In the genomic region with DNA sequence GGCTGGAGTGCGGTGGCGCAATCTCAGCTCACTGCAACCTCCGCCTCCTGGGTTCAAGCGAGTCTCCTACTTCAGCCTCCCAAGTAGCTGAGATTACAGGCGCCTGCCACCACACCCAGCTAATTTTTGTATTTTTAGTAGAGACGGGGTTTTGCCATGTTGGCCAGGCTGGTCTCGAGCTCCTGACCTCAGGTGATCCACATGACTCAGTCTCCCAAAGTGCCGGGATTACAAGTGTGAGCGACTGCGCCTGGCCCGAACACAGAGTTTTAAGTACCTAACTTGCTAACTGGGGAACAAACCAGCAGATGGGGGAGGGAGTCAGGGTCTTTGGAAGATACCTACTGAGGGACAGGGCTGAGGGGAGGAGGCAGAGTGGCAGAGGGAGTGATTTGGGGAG, we compare ENCODE assay signal across 8 cellular contexts. TPM values are rescaled to one million over a fixed set of nuclear protein-coding genes. Genes with fewer than 3 reads are reported as not detected.
DNase-seq lines count a peak whose midpoint lies in the region; ATAC-seq and TF ChIP-seq lines count a peak whose summit lies in the region.
"Not testable (repeated sequence)": the region's sequence is repeated elsewhere in the genome, so short reads cannot be mapped to it uniquely, and the experiment has no call there.

No MANE protein-coding gene starts in this region.

- ATAC-seq in CD8-positive, alpha-beta T cell; T-helper 17 cell; gastroesophageal sphincter; memory B cell (ENCODE audit: low read depth); psoas muscle: not testable (repeated sequence)

- not testable (repeated sequence) for TF ChIP-seq CTCF in CD8-positive, alpha-beta T cell (IDR thresholded peaks at IDR 0.05); gastroesophageal sphincter (IDR thresholded peaks at IDR 0.05); psoas muscle (IDR thresholded peaks at IDR 0.05)

- peaks cover 30% of the 10 kb centered on the region for H3K4me1 Mint-ChIP-seq in CD8-positive, alpha-beta T cell (ENCODE audit: low read depth)
- peaks cover 24% of the 10 kb centered on the region for H3K4me1 Mint-ChIP-seq in T-helper 17 cell
- H3K4me1 Mint-ChIP-seq in activated T-helper 1 cell treated with anti-CD3 and anti-CD28 coated beads, Interleukin-12 subunit alpha, Interleukin-12 subunit beta, Interleukin-2, Interleukin-4 antibody, amounts not matched to agents 30 ng/mL and 10 ng/mL and 1 ng/mL, durations not matched to agents 14 hours and 24 hours and 36 hours (ENCODE audit: low read depth): peaks cover 65% of the 10 kb centered on the region
- H3K4me1 Mint-ChIP-seq in memory B cell: peaks cover 20% of the 10 kb centered on the region

- intact Hi-C loops in CD8-positive, alpha-beta T cell (cut with DNase I, micrococcal nuclease); activated T-helper 1 cell treated with anti-CD3 and anti-CD28 coated beads, Interleukin-12 subunit alpha, Interleukin-12 subunit beta, Interleukin-2, Interleukin-4 antibody, amounts not matched to agents 30 ng/mL and 10 ng/mL and 1 ng/mL, durations not matched to agents 14 hours and 24 hours and 36 hours (cut with micrococcal nuclease); psoas muscle (cut with DNase I): not testable (repeated sequence)

- peak overlapping the region; percentile 87 for H3K27ac Mint-ChIP-seq in CD8-positive, alpha-beta T cell
- peak overlapping the region; percentile 41 for H3K27ac Mint-ChIP-seq in T-helper 17 cell
- H3K27ac Mint-ChIP-seq in activated T-helper 1 cell treated with anti-CD3 and anti-CD28 coated beads, Interleukin-12 subunit alpha, Interleukin-12 subunit beta, Interleukin-2, Interleukin-4 antibody, amounts not matched to agents 30 ng/mL and 10 ng/mL and 1 ng/mL, durations not matched to agents 14 hours and 24 hours and 36 hours: peak overlapping the region; percentile 31
- H3K27ac Mint-ChIP-seq in memory B cell: peak overlapping the region; percentile 80

- H3K27me3 Mint-ChIP-seq in CD8-positive, alpha-beta T cell (ENCODE audit: low read depth); T-helper 17 cell; activated T-helper 1 cell treated with anti-CD3 and anti-CD28 coated beads, Interleukin-12 subunit alpha, Interleukin-12 subunit beta, Interleukin-2, Interleukin-4 antibody, amounts not matched to agents 30 ng/mL and 10 ng/mL and 1 ng/mL, durations not matched to agents 14 hours and 24 hours and 36 hours (ENCODE audit: insufficient read depth); memory B cell: not testable (repeated sequence)

- not testable (repeated sequence) for H3K27me3 ChIP-seq in CD8-positive, alpha-beta T cell (ENCODE audit: insufficient read depth, low read length); gastroesophageal sphincter; psoas muscle (ENCODE audit: insufficient read depth in 3 of 3, low read length in 2 of 3); thymus (ENCODE audit: control insufficient read depth, insufficient read depth)

- not testable (repeated sequence) for TF ChIP-seq POLR2A in gastroesophageal sphincter (IDR thresholded peaks at IDR 0.05)

- TF ChIP-seq EP300 in gastroesophageal sphincter (IDR thresholded peaks at IDR 0.05): not testable (repeated sequence)

- H3K9me3 Mint-ChIP-seq in CD8-positive, alpha-beta T cell; activated T-helper 1 cell treated with anti-CD3 and anti-CD28 coated beads, Interleukin-12 subunit alpha, Interleukin-12 subunit beta, Interleukin-2, Interleukin-4 antibody, amounts not matched to agents 30 ng/mL and 10 ng/mL and 1 ng/mL, durations not matched to agents 14 hours and 24 hours and 36 hours; memory B cell: not testable (repeated sequence)

- not testable (repeated sequence) for H3K4me3 ChIP-seq in CD8-positive, alpha-beta T cell (ENCODE audit: low read depth, low read length); gastroesophageal sphincter; psoas muscle; thymus (ENCODE audit: low read length)

- CTCF ChIA-PET in CD8-positive, alpha-beta T cell (lab: Charles Lee): interaction anchor here (1.3 to 1.5 kb wide), 3 partner anchors 118 to 198 kb away, joined by 3 to 6 read pairs (median 3); no protein-coding TSS in a partner anchor

- POLR2A ChIA-PET in CD8-positive, alpha-beta T cell (lab: Charles Lee): not testable (repeated sequence)

- WGBS in gastroesophageal sphincter (ENCODE audit: low coverage in 1 of 2), 2 donors: 100% methylated on average over 2 of the region's 11 CpGs; no CpG with 5 or more reads in 1 of the 2 donors
- 93 to 96% (median 94%) methylated on average over 11 of the region's 11 CpGs for WGBS in psoas muscle, 3 donors
- WGBS in thymus: 94% methylated on average over 11 of the region's 11 CpGs

- not testable (repeated sequence) for H3K27ac ChIP-seq in CD8-positive, alpha-beta T cell (ENCODE audit: low read depth, low read length)
- H3K27ac ChIP-seq in caudate nucleus (ENCODE audit: low read depth, low read length) (peak overlapping the region; percentile 40), gastroesophageal sphincter (peak overlapping the region in 3 of 4 donors; percentile 33 to 51 (median 49)), psoas muscle (peak overlapping the region; percentile 61), thymus (ENCODE audit: low read depth) (peak overlapping the region; percentile 20)

- DNase-seq in CD8-positive, alpha-beta T cell; T-helper 17 cell; activated T-helper 1 cell treated with anti-CD3 and anti-CD28 coated beads, Interleukin-12 subunit alpha, Interleukin-12 subunit beta, Interleukin-2, Interleukin-4 antibody, amounts not matched to agents 30 ng/mL and 10 ng/mL and 1 ng/mL, durations not matched to agents 14 hours and 24 hours and 36 hours (ENCODE audit: low spot score); caudate nucleus (lab: John Stamatoyannopoulos, UW); memory B cell (ENCODE audit: low spot score in 2 of 2); psoas muscle: not testable (repeated sequence)

- not testable (repeated sequence) for H3K4me1 ChIP-seq in CD8-positive, alpha-beta T cell (ENCODE audit: insufficient read depth, low read length); thymus (ENCODE audit: control insufficient read depth, insufficient read depth, low read length)
- H3K4me1 ChIP-seq in gastroesophageal sphincter: peaks cover 0 to 15% (median 3%) of the 10 kb centered on the region in 3 donors
- H3K4me1 ChIP-seq in psoas muscle: peaks cover 54% of the 10 kb centered on the region

- peaks cover 83% of the 10 kb centered on the region for H3K36me3 Mint-ChIP-seq in CD8-positive, alpha-beta T cell
- H3K36me3 Mint-ChIP-seq in T-helper 17 cell (ENCODE audit: low read depth): not testable (repeated sequence)
- H3K36me3 Mint-ChIP-seq in activated T-helper 1 cell treated with anti-CD3 and anti-CD28 coated beads, Interleukin-12 subunit alpha, Interleukin-12 subunit beta, Interleukin-2, Interleukin-4 antibody, amounts not matched to agents 30 ng/mL and 10 ng/mL and 1 ng/mL, durations not matched to agents 14 hours and 24 hours and 36 hours (ENCODE audit: low read depth): peaks cover 47% of the 10 kb centered on the region
- H3K36me3 Mint-ChIP-seq in memory B cell: peaks cover 27% of the 10 kb centered on the region

- H3K36me3 ChIP-seq in CD8-positive, alpha-beta T cell (ENCODE audit: insufficient read depth, low read length): peaks cover 18% of the 10 kb centered on the region
- not testable (repeated sequence) for H3K36me3 ChIP-seq in gastroesophageal sphincter; thymus (ENCODE audit: control insufficient read depth, insufficient read depth)
- peaks cover 2 to 11% of the 10 kb centered on the region in 2 donors for H3K36me3 ChIP-seq in psoas muscle (ENCODE audit: insufficient read depth in 1 of 2, low read depth in 1 of 2)

- not testable (repeated sequence) for H3K4me3 Mint-ChIP-seq in CD8-positive, alpha-beta T cell; T-helper 17 cell; activated T-helper 1 cell treated with anti-CD3 and anti-CD28 coated beads, Interleukin-12 subunit alpha, Interleukin-12 subunit beta, Interleukin-2, Interleukin-4 antibody, amounts not matched to agents 30 ng/mL and 10 ng/mL and 1 ng/mL, durations not matched to agents 14 hours and 24 hours and 36 hours; memory B cell

- not testable (repeated sequence) for H3K9me3 ChIP-seq in CD8-positive, alpha-beta T cell (ENCODE audit: low read length); T-helper 17 cell (ENCODE audit: control insufficient read depth, low read length, poor library complexity, severe bottlenecking); gastroesophageal sphincter; psoas muscle; thymus (ENCODE audit: control insufficient read depth)

RNA-seq across cellular contexts. Expression of gene ST6GAL1, which starts 36.9 kb away (rescaled TPM):
- total RNA-seq in CD8-positive, alpha-beta T cell: 10 to 100 TPM; 23.1 to 28.5 TPM
- total RNA-seq in T-helper 17 cell (100 to 1,000 TPM; 109 to 134 TPM), gastroesophageal sphincter (10 to 100 TPM; 18.0 to 32.2 (median 20.9) TPM), psoas muscle (10 to 100 TPM; 11.5 to 25.0 (median 20.5) TPM)
- 147 and 148 TPM in 2 replicates for total RNA-seq in activated T-helper 1 cell treated with anti-CD3 and anti-CD28 coated beads, Interleukin-12 subunit alpha, Interleukin-12 subunit beta, Interleukin-2, Interleukin-4 antibody, amounts not matched to agents 30 ng/mL and 10 ng/mL and 1 ng/mL, durations not matched to agents 14 hours and 24 hours and 36 hours
- polyA plus RNA-seq in psoas muscle (10 to 100 TPM in 1 of 3 donors, 1 to 10 TPM in 2; 4.2 to 15.3 (median 9.2) TPM), thymus (37.6 TPM)

Comparison
In these comparisons a context has a peak if more than half of its experiments do, and no peak if none do; other contexts are left out.
1. H3K27ac Mint-ChIP-seq: peak in every context shown above with its lines; median percentile 87 in CD8-positive, alpha-beta T cell; 80 in memory B cell; 41 in T-helper 17 cell; 31 in activated T-helper 1 cell treated with anti-CD3 and anti-CD28 coated beads, Interleukin-12 subunit alpha, Interleukin-12 subunit beta, Interleukin-2, Interleukin-4 antibody, amounts not matched to agents 30 ng/mL and 10 ng/mL and 1 ng/mL, durations not matched to agents 14 hours and 24 hours and 36 hours.